In genomic region chrX:139795196-139795595, GRCh38 we compare ENCODE assay signal across 9 cellular contexts.
A peak's percentile ranks its signal among the peaks of the same experiment; 100 is the strongest.
DNase-seq lines count a peak whose midpoint lies in the region; ATAC-seq and TF ChIP-seq lines count a peak whose summit lies in the region.
"Had no signal": no experiment of that assay in that cellular context is flagged by ENCODE, and none has a peak within 500 bp of the region (broad histone marks: within the 10 kb centered on the region; RNA-seq: fewer than 3 reads in every experiment).

No MANE protein-coding gene starts in this region.

- H3K27me3 Mint-ChIP-seq in activated naive CD8-positive, alpha-beta T cell treated with anti-CD3 and anti-CD28 coated beads, Interleukin-2, amount 10 ng/mL, durations not matched to agents 7 days and 5 days, result no peaks in the 10 kb centered on the region
- H3K27me3 Mint-ChIP-seq in CD4-positive, alpha-beta memory T cell, result no peaks in the 10 kb centered on the region

- no peaks in the 10 kb centered on the region for H3K9me3 Mint-ChIP-seq in activated naive CD8-positive, alpha-beta T cell treated with anti-CD3 and anti-CD28 coated beads, Interleukin-2, amount 10 ng/mL, durations not matched to agents 7 days and 5 days
- H3K9me3 Mint-ChIP-seq in CD4-positive, alpha-beta memory T cell, result no peaks in the 10 kb centered on the region

- no peak overlapping the region for H3K4me3 Mint-ChIP-seq in activated naive CD8-positive, alpha-beta T cell treated with anti-CD3 and anti-CD28 coated beads, Interleukin-2, amount 10 ng/mL, durations not matched to agents 7 days and 5 days
- no peak overlapping the region for H3K4me3 Mint-ChIP-seq in CD4-positive, alpha-beta memory T cell

- peak overlapping the region; percentile 48 for H3K27ac Mint-ChIP-seq in activated naive CD8-positive, alpha-beta T cell treated with anti-CD3 and anti-CD28 coated beads, Interleukin-2, amount 10 ng/mL, durations not matched to agents 7 days and 5 days
- H3K27ac Mint-ChIP-seq in CD4-positive, alpha-beta memory T cell, result no peak overlapping the region

- peaks cover 2% of the 10 kb centered on the region for H3K4me1 Mint-ChIP-seq in activated naive CD8-positive, alpha-beta T cell treated with anti-CD3 and anti-CD28 coated beads, Interleukin-2, amount 10 ng/mL, durations not matched to agents 7 days and 5 days
- peaks cover 0 to 3% (median 0%) of the 10 kb centered on the region in 4 donors for H3K4me1 Mint-ChIP-seq in CD4-positive, alpha-beta memory T cell

- ATAC-seq in GM18511 (IDR thresholded peaks at IDR 0.05; ENCODE audit: unreplicated experiment), result peak; percentile 100
- ATAC-seq in GM21381 (IDR thresholded peaks at IDR 0.05; ENCODE audit: unreplicated experiment), result peak; percentile 100
- peak; percentile 95 for ATAC-seq in HG03097 (IDR thresholded peaks at IDR 0.05; ENCODE audit: low FRiP score, unreplicated experiment)
- ATAC-seq in activated naive CD8-positive, alpha-beta T cell treated with anti-CD3 and anti-CD28 coated beads, Interleukin-2, amount 10 ng/mL, durations not matched to agents 7 days and 5 days (ENCODE audit: low read depth), result peak; percentile 73

- H3K9me3 ChIP-seq in ascending aorta, result no peaks in the 10 kb centered on the region
- H3K9me3 ChIP-seq in CD4-positive, alpha-beta memory T cell (ENCODE audit: control insufficient read depth in 1 of 2, low read length in 2 of 2), result no peaks in the 10 kb centered on the region

- DNase-seq in activated naive CD8-positive, alpha-beta T cell treated with anti-CD3 and anti-CD28 coated beads, Interleukin-2, amount 10 ng/mL, durations not matched to agents 7 days and 5 days, result no peak
- DNase-seq in activated effector memory CD4-positive, alpha-beta T cell treated with Interleukin-2 at 50 U/mL for 16 hours, result no peak
- no peak for DNase-seq in ascending aorta (ENCODE audit: low spot score in 2 of 2)
- no peak for DNase-seq in COLO829 (ENCODE audit: low spot score)
- no peak for DNase-seq in CD4-positive, alpha-beta memory T cell
- DNase-seq: posterior cingulate gyrus had no signal

- CTCF ChIA-PET in CD4-positive, alpha-beta memory T cell (lab: Charles Lee; ENCODE audit: partially characterized antibody), result no interaction called here

- no peaks in the 10 kb centered on the region for H3K36me3 ChIP-seq in ascending aorta
- no peaks in the 10 kb centered on the region for H3K36me3 ChIP-seq in CD4-positive, alpha-beta memory T cell (ENCODE audit: insufficient read depth, low read length)

- no peaks in the 10 kb centered on the region for H3K4me1 ChIP-seq in ascending aorta
- H3K4me1 ChIP-seq in CD4-positive, alpha-beta memory T cell (ENCODE audit: insufficient read depth, low read length), result no peaks in the 10 kb centered on the region

- intact Hi-C loops in ascending aorta (cut with DNase I), result no loop called here
- intact Hi-C loops in CD4-positive, alpha-beta memory T cell (cut with micrococcal nuclease), result no loop called here

- peaks cover 15% of the 10 kb centered on the region for H3K36me3 Mint-ChIP-seq in activated naive CD8-positive, alpha-beta T cell treated with anti-CD3 and anti-CD28 coated beads, Interleukin-2, amount 10 ng/mL, durations not matched to agents 7 days and 5 days
- peaks cover 16 to 31% of the 10 kb centered on the region in 2 donors for H3K36me3 Mint-ChIP-seq in CD4-positive, alpha-beta memory T cell

- no peaks in the 10 kb centered on the region for H3K27me3 ChIP-seq in ascending aorta
- H3K27me3 ChIP-seq in CD4-positive, alpha-beta memory T cell (ENCODE audit: insufficient read depth, low read length), result no peaks in the 10 kb centered on the region

- no peak overlapping the region for H3K27ac ChIP-seq in ascending aorta
- no peak overlapping the region for H3K27ac ChIP-seq in CD4-positive, alpha-beta memory T cell (ENCODE audit: low read depth, low read length)

- POLR2A ChIA-PET in activated naive CD8-positive, alpha-beta T cell treated with anti-CD3 and anti-CD28 coated beads, Interleukin-2, amount 10 ng/mL, durations not matched to agents 7 days and 5 days (lab: Charles Lee), result no interaction called here
- POLR2A ChIA-PET in CD4-positive, alpha-beta memory T cell (lab: Charles Lee; ENCODE audit: partially characterized antibody), result no interaction called here

- no peak overlapping the region for H3K4me3 ChIP-seq in ascending aorta
- H3K4me3 ChIP-seq in CD4-positive, alpha-beta memory T cell (ENCODE audit: low read length in 2 of 2), result no peak overlapping the region

- no peak for TF ChIP-seq CTCF in ascending aorta (IDR thresholded peaks at IDR 0.05)
